19 cellular contexts compared by ENCODE assay signal in genomic region chr10:111087968-111088505, GRCh38. TPM values are rescaled to one million over a fixed set of nuclear protein-coding genes. Genes with fewer than 3 reads are reported as not detected.
"Had no signal": no experiment of that assay in that cellular context is flagged by ENCODE, and none has a peak within 500 bp of the region (broad histone marks: within the 10 kb centered on the region; RNA-seq: fewer than 3 reads in every experiment).

No MANE protein-coding gene starts in this region.

- DNase-seq: KBM-7, MV-4-11, NCI-H1048, NCI-H1105, NCI-H1417, NCI-H1436 treated with DMSO at 0.1 percent for 48 hours, NCI-H1694, NCI-H187 treated with DMSO at 0.1 percent for 48 hours, NCI-H2029 treated with DMSO at 0.1 percent for 48 hours, NCI-H2171 treated with DMSO at 0.1 percent for 48 hours, NCI-H2227 treated with DMSO at 0.1 percent for 48 hours, NCI-H524, NCI-H69, NCI-H774, RPMI8226, SHP77, SK-N-SH had no signal

- H3K9ac ChIP-seq: SK-N-SH had no signal

- H3K9me3 ChIP-seq: SK-N-SH had no signal

RNA-seq across cellular contexts. Expression of gene ADRA2A, which starts 11.2 kb away (rescaled TPM):
- total RNA-seq: MCF 10A, NCI-H460 had no signal
